ENCODE assay signal across 9 cellular contexts in the genomic region with DNA sequence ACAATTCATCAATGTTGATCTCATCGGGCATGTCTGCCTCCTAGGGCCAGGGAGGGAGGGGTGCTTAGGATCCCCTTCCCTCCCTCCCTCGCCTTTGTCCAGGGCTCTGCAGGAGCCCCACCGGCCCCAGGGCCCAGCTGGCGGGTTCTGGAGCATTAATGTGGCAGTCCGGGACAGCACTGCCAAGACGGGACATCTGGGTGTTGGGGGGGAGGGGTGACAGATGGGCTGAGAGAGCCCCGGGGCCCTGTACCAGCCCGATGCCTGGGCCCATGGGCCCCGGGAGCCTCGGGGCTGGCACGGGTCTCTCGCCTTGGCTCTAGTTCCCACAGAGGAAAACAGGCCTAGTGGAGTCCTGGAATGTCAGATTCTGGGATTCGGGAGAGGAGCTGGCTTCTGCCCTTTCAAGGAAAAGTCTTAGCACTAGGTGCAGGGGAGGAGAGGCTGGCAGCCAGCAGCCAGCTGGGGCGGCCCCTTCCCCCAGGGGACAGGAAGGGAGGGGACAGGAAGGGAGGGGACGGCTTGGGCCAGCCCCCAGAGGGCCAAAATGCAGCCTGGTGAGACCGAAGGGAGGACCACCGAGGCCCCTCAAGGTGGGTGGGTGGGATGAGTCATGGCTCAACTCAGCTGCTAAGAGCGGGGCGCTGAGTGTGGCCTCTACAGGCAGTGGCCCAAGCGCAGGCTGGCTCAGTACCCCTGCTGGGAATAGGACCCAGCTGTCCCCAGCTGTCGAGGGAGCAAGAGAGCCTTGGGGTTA. TPM values are rescaled to one million over a fixed set of nuclear protein-coding genes. Genes with fewer than 3 reads are reported as not detected.
A peak's percentile ranks its signal among the peaks of the same experiment; 100 is the strongest.
DNase-seq lines count a peak whose midpoint lies in the region; ATAC-seq, FAIRE-seq and TF ChIP-seq lines count a peak whose summit lies in the region.
"Had no signal": no experiment of that assay in that cellular context is flagged by ENCODE, and none has a peak within 500 bp of the region (broad histone marks: within the 10 kb centered on the region; RNA-seq: fewer than 3 reads in every experiment).

No MANE protein-coding gene starts in this region.

- TF ChIP-seq EP300 in A549 (IDR thresholded peaks at IDR 0.05) = no peak

- TF ChIP-seq POLR2A in A549 (IDR thresholded peaks at IDR 0.05; ENCODE audit: low read length) = no peak

- H3K9me3 ChIP-seq in A549 (no peaks in the 10 kb centered on the region), cardiac muscle cell (ENCODE audit: low read depth) (no peaks in the 10 kb centered on the region), osteoblast (ENCODE audit: low read depth, low read length) (no peaks in the 10 kb centered on the region)

- no peak for FAIRE-seq in A549 (lab: Jason Lieb, UNC)

- POLR2A ChIA-PET in A549 (lab: Yijun Ruan, JAX) = interaction anchor here (0.6 to 0.8 kb wide), 2 partner anchors 11 to 149 kb away, joined by 3 read pairs; partner anchors contain the start of gene SPINT2

- no peak overlapping the region for H2AFZ ChIP-seq in osteoblast (ENCODE audit: low read length)

- H3K4me2 ChIP-seq in A549 (no peak overlapping the region), osteoblast (ENCODE audit: insufficient read depth, low read length) (no peak overlapping the region)

- peak overlapping the region in 1 of 2 experiments; percentile 22; a peak in 3 of 6 replicates for H3K27ac ChIP-seq in A549
- H3K27ac ChIP-seq in cardiac muscle cell = peak overlapping the region; percentile 47
- H3K27ac ChIP-seq in osteoblast (ENCODE audit: low read depth, low read length) = no peak overlapping the region

- H3K36me3 ChIP-seq in cardiac muscle cell (no peaks in the 10 kb centered on the region), osteoblast (ENCODE audit: insufficient read depth, low read length) (no peaks in the 10 kb centered on the region)

- 85% methylated on average over 21 of the region's 21 CpGs for WGBS in A549 (ENCODE audit: missing lambda C conversion rate)

- TF ChIP-seq RAD21 in A549 (conservative IDR thresholded peaks at IDR 0.05 in 1 of 2, IDR thresholded peaks at IDR 0.05 in 1 of 2) = no peak

- H3K27me3 ChIP-seq in cardiac muscle cell = no peaks in the 10 kb centered on the region
- H3K27me3 ChIP-seq in osteoblast (ENCODE audit: insufficient read depth, low read length) = peaks cover 8% of the 10 kb centered on the region

- DNase-seq in A549 (ENCODE audit: low read depth in 1 of 2, low spot score in 1 of 2) (no peak), NCI-H524 treated with DMSO at 0.1 percent for 48 hours (lab: John Stamatoyannopoulos, UW) (peak; percentile 59), cardiac muscle cell (ENCODE audit: low read depth in 1 of 2, low spot score in 1 of 2) (peak in 1 of 2 donors; percentile 10), osteoblast (ENCODE audit: insufficient read length, low spot score, missing footprints) (peak; percentile 73), germinal center (ENCODE audit: low spot score) (no peak), ecto neural progenitor cell (ENCODE audit: low spot score) (no peak), COLO668 (lab: John Stamatoyannopoulos, UW; ENCODE audit: unreplicated experiment) (no peak)

- H3K4me1 ChIP-seq in A549 = peaks cover 39% of the 10 kb centered on the region
- H3K4me1 ChIP-seq in cardiac muscle cell (ENCODE audit: low read depth) = peaks cover 24% of the 10 kb centered on the region
- peaks cover 11% of the 10 kb centered on the region for H3K4me1 ChIP-seq in osteoblast (ENCODE audit: insufficient read depth, low read length)

- no peaks in the 10 kb centered on the region for H4K20me1 ChIP-seq in osteoblast (ENCODE audit: insufficient read depth, low read length)

- TF ChIP-seq CTCF in A549 (IDR thresholded peaks at IDR 0.05) (no peak), cardiac muscle cell (IDR thresholded peaks at IDR 0.05; ENCODE audit: low read depth, low read length) (no peak), osteoblast (IDR thresholded peaks at IDR 0.05; ENCODE audit: extremely low read depth, low read depth, low read length) (no peak)

- CTCF ChIA-PET in A549 (lab: Yijun Ruan, JAX) = interaction anchor here (1.4 to 33.5 kb wide), 9 partner anchors 13 to 350 kb away, joined by 4 to 1052 read pairs (median 16); partner anchors contain the start of genes CATSPERG, FAM98C, KCNK6 and SIPA1L3

- H3K4me3 ChIP-seq in A549 (no peak overlapping the region), cardiac muscle cell (no peak overlapping the region), osteoblast (ENCODE audit: insufficient read depth, low read length) (no peak overlapping the region)

- no peaks in the 10 kb centered on the region for H3K79me2 ChIP-seq in osteoblast (ENCODE audit: insufficient read depth, low read length)

- ATAC-seq in A549 (no peak), HG02981 (IDR thresholded peaks at IDR 0.05; ENCODE audit: unreplicated experiment) (no peak)

TF ChIP-seq in A549, 52 proteins besides CTCF, POLR2A, EP300 and RAD21:
- no peak for TF ChIP-seq CBX2 (IDR thresholded peaks at IDR 0.05; ENCODE audit: borderline replicate concordance, low read depth)
- TF ChIP-seq MYC (IDR thresholded peaks at IDR 0.05; ENCODE audit: borderline replicate concordance, low read length) = no peak
- TF ChIP-seq HOXB5 (CRISPR knock-in tag; IDR thresholded peaks at IDR 0.05) = no peak
- no peak for TF ChIP-seq KDM5A (IDR thresholded peaks at IDR 0.05)
- TF ChIP-seq PHF8 (IDR thresholded peaks at IDR 0.05; ENCODE audit: borderline replicate concordance, low read depth) = no peak
- no peak for TF ChIP-seq KDM1A (IDR thresholded peaks at IDR 0.05; ENCODE audit: low read depth)
- no peak for TF ChIP-seq FOSL2 (IDR thresholded peaks at IDR 0.05)
- TF ChIP-seq FOSL2 (CRISPR knock-in tag; IDR thresholded peaks at IDR 0.05) = peak; percentile 35; the same call in 1 of the 2 replicates
TF ChIP-seq in A549: peak in this region for 1.

RNA-seq across cellular contexts. Expression of gene PPP1R14A, which starts 3.1 kb away (rescaled TPM):
- polyA plus RNA-seq in A549 (2011; rRNA removed) = 14.6 and 30.5 TPM in 2 replicates
- polyA plus RNA-seq in A549 (2012; cell fraction: cytosol; rRNA removed) = 281 and 324 TPM in 2 replicates
- polyA plus RNA-seq in A549 (2012; cell fraction: nucleus; rRNA removed) = 99.6 and 180 TPM in 2 replicates
- polyA plus RNA-seq in A549 (2017; fragmentation: RNase III; extraction: RNeasy Plus Mini Kit Qiagen cat#74134 plus additional on column Dnase treatment) = 88.6 to 99.6 TPM (median 99.5 TPM) in 3 replicates
- 2.9 and 3.1 TPM in 2 replicates for polyA minus RNA-seq in A549 (2011; rRNA and poly(A)+ RNA removed)
- total RNA-seq in cardiac muscle cell = 6.7 and 12.8 TPM in 2 replicates
- polyA plus RNA-seq in cardiac muscle cell = 23.6 and 56.4 TPM in 2 replicates
- 0.72 and 1.2 TPM in 2 replicates for total RNA-seq in osteoblast

RNA-seq across cellular contexts. Expression of gene SPINT2, which starts 11.3 kb away (rescaled TPM):
- polyA plus RNA-seq in A549 (2011; rRNA removed) (343 and 425 TPM in 2 replicates), A549 (2017; fragmentation: RNase III; extraction: RNeasy Plus Mini Kit Qiagen cat#74134 plus additional on column Dnase treatment) (244 to 296 TPM (median 291 TPM) in 3 replicates), cardiac muscle cell (455 and 606 TPM in 2 replicates)
- 347 and 383 TPM in 2 replicates for polyA plus RNA-seq in A549 (2012; cell fraction: cytosol; rRNA removed)
- 348 and 443 TPM in 2 replicates for polyA plus RNA-seq in A549 (2012; cell fraction: nucleus; rRNA removed)
- 154 and 156 TPM in 2 replicates for polyA minus RNA-seq in A549 (2011; rRNA and poly(A)+ RNA removed)
- total RNA-seq in cardiac muscle cell (420 and 443 TPM in 2 replicates), osteoblast (1.8 and 2.2 TPM in 2 replicates)

RNA-seq across cellular contexts. Expression of gene DPF1, which starts 29.1 kb away (rescaled TPM):
- polyA plus RNA-seq in A549 (2011; rRNA removed) (1.3 and 2.1 TPM in 2 replicates), A549 (2017; fragmentation: RNase III; extraction: RNeasy Plus Mini Kit Qiagen cat#74134 plus additional on column Dnase treatment) (4.4 to 6.8 TPM (median 5.3 TPM) in 3 replicates), cardiac muscle cell (4.9 and 6.5 TPM in 2 replicates)
- polyA plus RNA-seq in A549 (2012; cell fraction: cytosol; rRNA removed) = 5.0 and 5.1 TPM in 2 replicates
- polyA plus RNA-seq in A549 (2012; cell fraction: nucleus; rRNA removed) = 11.4 and 12.1 TPM in 2 replicates
- 1.6 and 2.8 TPM in 2 replicates for polyA minus RNA-seq in A549 (2011; rRNA and poly(A)+ RNA removed)
- total RNA-seq in cardiac muscle cell (7.8 and 9.6 TPM in 2 replicates), osteoblast (0.29 and 0.72 TPM in 2 replicates)

RNA-seq across cellular contexts. Expression of gene C19orf33, which starts 50.9 kb away (rescaled TPM):
- polyA plus RNA-seq in A549 (2011; rRNA removed) = 197 and 302 TPM in 2 replicates
- polyA plus RNA-seq in A549 (2012; cell fraction: cytosol; rRNA removed) = 1,004 and 1,085 TPM in 2 replicates
- 520 and 541 TPM in 2 replicates for polyA plus RNA-seq in A549 (2012; cell fraction: nucleus; rRNA removed)
- 487 to 531 TPM (median 489 TPM) in 3 replicates for polyA plus RNA-seq in A549 (2017; fragmentation: RNase III; extraction: RNeasy Plus Mini Kit Qiagen cat#74134 plus additional on column Dnase treatment)
- 17.0 and 21.4 TPM in 2 replicates for polyA minus RNA-seq in A549 (2011; rRNA and poly(A)+ RNA removed)
- total RNA-seq in cardiac muscle cell = 0.49 and 0.77 TPM in 2 replicates
- polyA plus RNA-seq in cardiac muscle cell = 0.87 and 2.7 TPM in 2 replicates
- total RNA-seq in osteoblast = not detected in 2 replicates
- total RNA-seq: neural crest cell had no signal

Comparison
In these comparisons a context has a peak if more than half of its experiments do, and no peak if none do; other contexts are left out.
1. DNase-seq: peak in NCI-H524 treated with DMSO at 0.1 percent for 48 hours (single experiment) and osteoblast (single experiment); none in A549 (0 of 2), germinal center (single experiment), ecto neural progenitor cell (single experiment) and COLO668 (single experiment).
2. RNA of gene SPINT2, which starts 11.3 kb away (total RNA-seq): 420 to 443 TPM in cardiac muscle cell; 1.8 to 2.2 TPM in osteoblast; every median in the first group is over 100 times any median in the second.